In genomic region chr6:95917034-95917433, GRCh38 we compare ENCODE assay signal across 16 cellular contexts.
DNase-seq lines count a peak whose midpoint lies in the region; ATAC-seq, FAIRE-seq and TF ChIP-seq lines count a peak whose summit lies in the region.
"Had no signal": no experiment of that assay in that cellular context is flagged by ENCODE, and none has a peak within 500 bp of the region (broad histone marks: within the 10 kb centered on the region; RNA-seq: fewer than 3 reads in every experiment).

No MANE protein-coding gene starts in this region.

- H3K79me2 ChIP-seq in HepG2 (ENCODE audit: insufficient read depth, low read length) = no peaks in the 10 kb centered on the region

- in situ Hi-C loops in HepG2 (cut with HindIII; ENCODE audit: extremely low pct_ligation_motif_present, low pct_unique_long_range_greater_than_20kb) = no loop called here

- TF ChIP-seq RAD21 in HepG2 (CRISPR knock-in tag; IDR thresholded peaks at IDR 0.05) = no peak

- no peak overlapping the region for H3K27ac Mint-ChIP-seq in activated naive CD4-positive, alpha-beta T cell treated with anti-CD3 and anti-CD28 coated beads, Interleukin-2, amount 50 U/mL, for 72 hours
- H3K27ac Mint-ChIP-seq in activated CD4-positive, alpha-beta memory T cell treated with anti-CD3 and anti-CD28 coated beads, Interleukin-2, amount 10 ng/mL, durations not matched to agents 7 days and 5 days = no peak overlapping the region

- POLR2A ChIA-PET in HepG2 (lab: Yijun Ruan, JAX) = no interaction called here
- POLR2A ChIA-PET in activated CD4-positive, alpha-beta memory T cell treated with anti-CD3 and anti-CD28 coated beads, Interleukin-2, amount 10 ng/mL, durations not matched to agents 7 days and 5 days (lab: Charles Lee) = no interaction called here

- intact Hi-C loops in HepG2 (cut with micrococcal nuclease; ENCODE audit: unreplicated experiment) = no loop called here
- intact Hi-C loops in right lobe of liver (cut with DNase I) = no loop called here

- no peak overlapping the region for H3K4me2 ChIP-seq in HepG2 (ENCODE audit: low read depth, low read length)
- H3K4me2 ChIP-seq: A549 had no signal

- H3K36me3 Mint-ChIP-seq in activated naive CD4-positive, alpha-beta T cell treated with anti-CD3 and anti-CD28 coated beads, Interleukin-2, amount 50 U/mL, for 72 hours = no peaks in the 10 kb centered on the region
- H3K36me3 Mint-ChIP-seq in activated CD4-positive, alpha-beta memory T cell treated with anti-CD3 and anti-CD28 coated beads, Interleukin-2, amount 10 ng/mL, durations not matched to agents 7 days and 5 days (ENCODE audit: low read depth) = no peaks in the 10 kb centered on the region

- no TSS peak for BruUV-seq in HepG2 (replicated peaks; lab: Mats Ljungman, UMichigan)

- no peak for TF ChIP-seq EP300 in HepG2 (IDR thresholded peaks at IDR 0.05; ENCODE audit: low read depth in 2 of 2, low read length in 2 of 2)
- no peak for TF ChIP-seq EP300 in HepG2 (CRISPR knock-in tag; IDR thresholded peaks at IDR 0.05; ENCODE audit: borderline replicate concordance)

- CTCF ChIA-PET in HepG2 (lab: Yijun Ruan, JAX; ENCODE audit: low intra/inter-chr PET ratio, low total read pairs) = no interaction called here
- CTCF ChIA-PET in activated CD4-positive, alpha-beta memory T cell treated with anti-CD3 and anti-CD28 coated beads, Interleukin-2, amount 10 ng/mL, durations not matched to agents 7 days and 5 days (lab: Charles Lee) = no interaction called here

- no peak overlapping the region for H3K4me3 Mint-ChIP-seq in activated CD4-positive, alpha-beta memory T cell treated with anti-CD3 and anti-CD28 coated beads, Interleukin-2, amount 10 ng/mL, durations not matched to agents 7 days and 5 days

- no peak overlapping the region for H2AFZ ChIP-seq in HepG2 (ENCODE audit: low read length)

- no peak overlapping the region for H3K27ac ChIP-seq in HepG2 (ENCODE audit: extremely low read length, insufficient read depth, low read length)
- H3K27ac ChIP-seq in right lobe of liver = no peak overlapping the region
- H3K27ac ChIP-seq: A549, C4-2B, Peyer's patch had no signal

- H3K4me1 ChIP-seq in HepG2 (ENCODE audit: insufficient read depth, low read length) (no peaks in the 10 kb centered on the region), right lobe of liver (no peaks in the 10 kb centered on the region)
- H3K4me1 ChIP-seq: A549, Peyer's patch had no signal

- ATAC-seq in HepG2 (no peak), right lobe of liver (no peak)
- ATAC-seq in activated naive CD4-positive, alpha-beta T cell treated with anti-CD3 and anti-CD28 coated beads, Interleukin-2, amount 50 U/mL, for 72 hours = no peak
- ATAC-seq: A549 had no signal

- FAIRE-seq in HepG2 (lab: Jason Lieb, UNC) = no peak
- FAIRE-seq in bronchial epithelial cell (lab: Jason Lieb, UNC) = no peak
- FAIRE-seq: A549, GM12892, H1 had no signal

- H3K36me3 ChIP-seq in HepG2 (replicated peaks in 1 of 2; ENCODE audit: control insufficient read depth in 1 of 2, insufficient read depth in 2 of 2, low read length in 2 of 2) (no peaks in the 10 kb centered on the region), right lobe of liver (no peaks in the 10 kb centered on the region), bronchial epithelial cell (ENCODE audit: control insufficient read depth, insufficient read depth, low read length) (no peaks in the 10 kb centered on the region)
- H3K36me3 ChIP-seq: Peyer's patch had no signal

- no peaks in the 10 kb centered on the region for H3K4me1 Mint-ChIP-seq in activated CD4-positive, alpha-beta memory T cell treated with anti-CD3 and anti-CD28 coated beads, Interleukin-2, amount 10 ng/mL, durations not matched to agents 7 days and 5 days

- H3K9me3 ChIP-seq in HepG2 (ENCODE audit: low read length) = no peaks in the 10 kb centered on the region
- no peaks in the 10 kb centered on the region for H3K9me3 ChIP-seq in right lobe of liver
- H3K9me3 ChIP-seq: A549, Peyer's patch had no signal

- TF ChIP-seq POLR2A in HepG2 (IDR thresholded peaks at IDR 0.05; ENCODE audit: insufficient read depth in 1 of 2, low read depth in 2 of 2, low read length in 2 of 2) = no peak
- no peak for TF ChIP-seq POLR2A in right lobe of liver (IDR thresholded peaks at IDR 0.05)

- H3K27me3 ChIP-seq in HepG2 (ENCODE audit: control insufficient read depth in 1 of 2, insufficient read depth in 2 of 2, low read length in 2 of 2) (no peaks in the 10 kb centered on the region; a peak in 1 of 5 replicates), right lobe of liver (no peaks in the 10 kb centered on the region), bronchial epithelial cell (ENCODE audit: control insufficient read depth, insufficient read depth, low read length) (no peaks in the 10 kb centered on the region)
- H3K27me3 ChIP-seq: Peyer's patch had no signal

- WGBS in HepG2 (ENCODE audit: low lambda C conversion rate) = 1% methylated on average over 2 of the region's 2 CpGs
- 19% methylated on average over 2 of the region's 2 CpGs for WGBS in right lobe of liver (ENCODE audit: insufficient coverage, low coverage, low lambda C conversion rate, missing lambda C conversion rate)

- no peaks in the 10 kb centered on the region for H3K27me3 Mint-ChIP-seq in activated CD4-positive, alpha-beta memory T cell treated with anti-CD3 and anti-CD28 coated beads, Interleukin-2, amount 10 ng/mL, durations not matched to agents 7 days and 5 days

- TF ChIP-seq CTCF in HepG2 (CRISPR knock-in tag; IDR thresholded peaks at IDR 0.05) (no peak), right lobe of liver (IDR thresholded peaks at IDR 0.05) (no peak), bronchial epithelial cell (IDR thresholded peaks at IDR 0.05; ENCODE audit: insufficient read depth, low read length, severe bottlenecking) (no peak)

- H3K4me3 ChIP-seq in HepG2 (replicated peaks in 1 of 3; ENCODE audit: insufficient read depth in 1 of 3, low read depth in 2 of 3, low read length in 3 of 3) = no peak overlapping the region
- H3K4me3 ChIP-seq in right lobe of liver = no peak overlapping the region
- no peak overlapping the region for H3K4me3 ChIP-seq in bronchial epithelial cell (ENCODE audit: low read depth, low read length)
- H3K4me3 ChIP-seq: A549, Peyer's patch had no signal

- H3K9ac ChIP-seq in HepG2 (ENCODE audit: insufficient read depth, low read depth, low read length) = no peak overlapping the region

- DNase-seq in HepG2 (ENCODE audit: low spot score) (peak; percentile 3), right lobe of liver (no peak), NOMO-1 (lab: John Stamatoyannopoulos, UW; ENCODE audit: unreplicated experiment in 2 of 2) (peak; percentile 25 to 60), bronchial epithelial cell (ENCODE audit: low read depth) (peak; percentile 54), GOT3 (lab: John Stamatoyannopoulos, UW) (no peak)
- DNase-seq in activated naive CD4-positive, alpha-beta T cell treated with anti-CD3 and anti-CD28 coated beads, Interleukin-2, amount 50 U/mL, for 72 hours (ENCODE audit: low spot score in 2 of 2) = no peak
- no peak for DNase-seq in activated CD4-positive, alpha-beta memory T cell treated with anti-CD3 and anti-CD28 coated beads, Interleukin-2, amount 10 ng/mL, durations not matched to agents 7 days and 5 days
- DNase-seq: KG1, NCI-H187 treated with DMSO at 0.1 percent for 48 hours, NCI-H526 treated with DMSO at 0.1 percent for 48 hours, Peyer's patch, Right ventricle myocardium superior had no signal

- no peaks in the 10 kb centered on the region for H3K9me3 Mint-ChIP-seq in activated naive CD4-positive, alpha-beta T cell treated with anti-CD3 and anti-CD28 coated beads, Interleukin-2, amount 50 U/mL, for 72 hours
- no peaks in the 10 kb centered on the region for H3K9me3 Mint-ChIP-seq in activated CD4-positive, alpha-beta memory T cell treated with anti-CD3 and anti-CD28 coated beads, Interleukin-2, amount 10 ng/mL, durations not matched to agents 7 days and 5 days

- H4K20me1 ChIP-seq in HepG2 (ENCODE audit: insufficient read depth, low read length) = no peaks in the 10 kb centered on the region

TF ChIP-seq in HepG2, 621 proteins besides CTCF, POLR2A, EP300 and RAD21:
- TF ChIP-seq TEF (CRISPR knock-in tag; IDR thresholded peaks at IDR 0.05) = no peak
- no peak for TF ChIP-seq ZNF17 (CRISPR knock-in tag; IDR thresholded peaks at IDR 0.05)
- no peak for TF ChIP-seq TFDP2 (CRISPR knock-in tag; IDR thresholded peaks at IDR 0.05)
- TF ChIP-seq GFI1 (CRISPR knock-in tag; IDR thresholded peaks at IDR 0.05; ENCODE audit: borderline replicate concordance) = no peak
- TF ChIP-seq FOSL2 (CRISPR knock-in tag; IDR thresholded peaks at IDR 0.05) = peak; percentile 71
- TF ChIP-seq, protein P1, sequence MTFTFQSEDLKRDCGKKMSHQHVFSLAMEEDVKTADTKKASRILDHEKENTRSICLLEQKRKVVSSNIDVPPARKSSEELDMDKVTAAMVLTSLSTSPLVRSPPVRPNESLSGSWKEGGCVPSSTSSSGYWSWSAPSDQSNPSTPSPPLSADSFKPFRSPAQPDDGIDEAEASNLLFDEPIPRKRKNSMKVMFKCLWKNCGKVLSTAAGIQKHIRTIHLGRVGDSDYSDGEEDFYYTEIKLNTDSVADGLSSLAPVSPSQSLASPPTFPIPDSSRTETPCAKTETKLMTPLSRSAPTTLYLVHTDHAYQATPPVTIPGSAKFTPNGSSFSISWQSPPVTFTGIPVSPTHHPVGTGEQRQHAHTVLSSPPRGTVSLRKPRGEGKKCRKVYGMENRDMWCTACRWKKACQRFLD (CRISPR knock-in tag; IDR thresholded peaks at IDR 0.05; ENCODE audit: borderline replicate concordance) = no peak
- TF ChIP-seq RFXAP (CRISPR knock-in tag; IDR thresholded peaks at IDR 0.05; ENCODE audit: borderline replicate concordance) = no peak
- TF ChIP-seq PCBP1 (IDR thresholded peaks at IDR 0.05; ENCODE audit: borderline replicate concordance, low read depth, low read length) = no peak
- TF ChIP-seq TGIF2 (CRISPR knock-in tag; IDR thresholded peaks at IDR 0.05) = no peak

Comparison
In these comparisons a context has a peak if more than half of its experiments do, and no peak if none do; other contexts are left out.
1. DNase-seq: peak in HepG2 (single experiment), NOMO-1 (2 of 2) and bronchial epithelial cell (single experiment); none in right lobe of liver (0 of 3), activated naive CD4-positive, alpha-beta T cell treated with anti-CD3 and anti-CD28 coated beads, Interleukin-2, amount 50 U/mL, for 72 hours (0 of 2), activated CD4-positive, alpha-beta memory T cell treated with anti-CD3 and anti-CD28 coated beads, Interleukin-2, amount 10 ng/mL, durations not matched to agents 7 days and 5 days (single experiment) and GOT3 (single experiment).